In genomic region chrX:111888600-111888999, GRCh38 we compare ENCODE assay signal across 8 cellular contexts. TPM values are rescaled to one million over a fixed set of nuclear protein-coding genes. Genes with fewer than 3 reads are reported as not detected.
"Had no signal": no experiment of that assay in that cellular context is flagged by ENCODE, and none has a peak within 500 bp of the region (broad histone marks: within the 10 kb centered on the region; RNA-seq: fewer than 3 reads in every experiment).

No MANE protein-coding gene starts in this region.

- H3K4me3 ChIP-seq: K562 had no signal

- DNase-seq: IMR-90, KBM-7, KG1 had no signal

- FAIRE-seq: HepG2, HTR-8/SVneo, K562 had no signal

- H3K27ac ChIP-seq: HL-60 had no signal

RNA-seq across cellular contexts. Expression of gene TRPC5OS, which starts 12.6 kb away (rescaled TPM):
- polyA plus RNA-seq: HepG2, IgD-negative memory B cell, IMR-90, K562 had no signal
